Comparison of ENCODE assay signal across 16 cellular contexts in the genomic region with DNA sequence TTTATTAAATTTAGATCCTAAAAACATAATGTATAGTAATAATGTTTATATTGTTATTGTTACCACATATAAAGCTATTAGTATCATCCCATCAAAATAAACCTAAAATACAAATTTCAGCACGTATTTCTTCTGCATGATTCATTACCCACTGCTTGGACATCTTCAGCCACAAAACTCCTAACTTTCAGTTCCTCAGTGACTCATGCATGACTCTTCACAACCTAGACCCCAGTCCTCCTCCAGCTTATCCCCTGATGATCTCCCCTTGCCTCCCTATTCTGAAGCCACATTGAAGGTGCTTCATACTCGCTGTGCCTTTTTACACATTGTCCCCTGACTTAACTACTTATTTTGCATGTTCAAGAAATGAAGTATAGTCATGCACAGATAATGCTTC. TPM values are rescaled to one million over a fixed set of nuclear protein-coding genes. Genes with fewer than 3 reads are reported as not detected.
DNase-seq lines count a peak whose midpoint lies in the region; ATAC-seq and TF ChIP-seq lines count a peak whose summit lies in the region.
"Had no signal": no experiment of that assay in that cellular context is flagged by ENCODE, and none has a peak within 500 bp of the region (broad histone marks: within the 10 kb centered on the region; RNA-seq: fewer than 3 reads in every experiment).

No MANE protein-coding gene starts in this region.

- H3K4me3 ChIP-seq in mucosa of descending colon, result no peak overlapping the region
- H3K4me3 ChIP-seq: ovary, spleen had no signal

- H3K9me3 ChIP-seq in mucosa of descending colon, result no peaks in the 10 kb centered on the region
- H3K9me3 ChIP-seq: ovary, spleen had no signal

- no peaks in the 10 kb centered on the region for H3K36me3 ChIP-seq in mucosa of descending colon (ENCODE audit: low read depth)
- H3K36me3 ChIP-seq: ovary, spleen had no signal

- peaks cover 2% of the 10 kb centered on the region for H3K4me1 ChIP-seq in mucosa of descending colon (ENCODE audit: low read depth)
- H3K4me1 ChIP-seq: spleen had no signal

- ATAC-seq in mucosa of descending colon, result no peak
- ATAC-seq in HG03159 (IDR thresholded peaks at IDR 0.05; ENCODE audit: unreplicated experiment), result no peak
- ATAC-seq: activated naive CD4-positive, alpha-beta T cell treated with anti-CD3 and anti-CD28 coated beads, Interleukin-2, amount 50 U/mL, for 72 hours had no signal

- TF ChIP-seq CTCF in mucosa of descending colon (IDR thresholded peaks at IDR 0.05), result no peak

- intact Hi-C loops in mucosa of descending colon (cut with DNase I, micrococcal nuclease), result no loop called here

- peak; percentile 5 for DNase-seq in H4 (ENCODE audit: low spot score)
- DNase-seq in NCI-H226, result peak; percentile 45
- peak; percentile 32 for DNase-seq in astrocyte of the hippocampus (ENCODE audit: low read depth, low spot score)
- peak; percentile 63 for DNase-seq in kidney tubule cell (ENCODE audit: low spot score)
- DNase-seq in stimulated activated CD4-positive, alpha-beta T cell treated with anti-CD3 and anti-CD28 coated beads, Interleukin-1b, Interleukin-23, amount 100 ng/mL, for 48 hours, result no peak
- no peak for DNase-seq in mucosa of descending colon
- DNase-seq in NCI-H526 (lab: John Stamatoyannopoulos, UW), result no peak
- DNase-seq: endodermal cell, NCI-H146, ovary, RPMI8226, spleen had no signal

RNA-seq across cellular contexts. Expression of gene GPRC6A, which starts 11.2 kb away (rescaled TPM):
- total RNA-seq in H4 (2014; rRNA removed; shearing (Covaris generic)), result not detected in 2 replicates
- total RNA-seq in mucosa of descending colon, result under 1 TPM in 2 of 3 donors, not detected in 1; 0.13 to 0.17 TPM
- total RNA-seq: activated naive CD4-positive, alpha-beta T cell treated with anti-CD3 and anti-CD28 coated beads, Interleukin-2, amount 50 U/mL, for 72 hours; endodermal cell; mucosa of gallbladder; ovary; spleen had no signal

RNA-seq across cellular contexts. Expression of gene RFX6, which starts 37.0 kb away (rescaled TPM):
- not detected in 2 replicates for total RNA-seq in H4 (2014; rRNA removed; shearing (Covaris generic))
- 1 to 10 TPM in 1 of 3 donors, under 1 TPM in 2; 0.25 to 1.6 (median 0.67) TPM for total RNA-seq in mucosa of descending colon
- total RNA-seq: activated naive CD4-positive, alpha-beta T cell treated with anti-CD3 and anti-CD28 coated beads, Interleukin-2, amount 50 U/mL, for 72 hours; H1; mucosa of gallbladder; ovary; spleen had no signal

Comparison
In these comparisons a context has a peak if more than half of its experiments do, and no peak if none do; other contexts are left out.
1. DNase-seq: peak in H4 (single experiment), NCI-H226 (single experiment), astrocyte of the hippocampus (single experiment) and kidney tubule cell (single experiment); none in stimulated activated CD4-positive, alpha-beta T cell treated with anti-CD3 and anti-CD28 coated beads, Interleukin-1b, Interleukin-23, amount 100 ng/mL, for 48 hours (single experiment), mucosa of descending colon (0 of 3) and NCI-H526 (0 of 2).